In the genomic region with DNA sequence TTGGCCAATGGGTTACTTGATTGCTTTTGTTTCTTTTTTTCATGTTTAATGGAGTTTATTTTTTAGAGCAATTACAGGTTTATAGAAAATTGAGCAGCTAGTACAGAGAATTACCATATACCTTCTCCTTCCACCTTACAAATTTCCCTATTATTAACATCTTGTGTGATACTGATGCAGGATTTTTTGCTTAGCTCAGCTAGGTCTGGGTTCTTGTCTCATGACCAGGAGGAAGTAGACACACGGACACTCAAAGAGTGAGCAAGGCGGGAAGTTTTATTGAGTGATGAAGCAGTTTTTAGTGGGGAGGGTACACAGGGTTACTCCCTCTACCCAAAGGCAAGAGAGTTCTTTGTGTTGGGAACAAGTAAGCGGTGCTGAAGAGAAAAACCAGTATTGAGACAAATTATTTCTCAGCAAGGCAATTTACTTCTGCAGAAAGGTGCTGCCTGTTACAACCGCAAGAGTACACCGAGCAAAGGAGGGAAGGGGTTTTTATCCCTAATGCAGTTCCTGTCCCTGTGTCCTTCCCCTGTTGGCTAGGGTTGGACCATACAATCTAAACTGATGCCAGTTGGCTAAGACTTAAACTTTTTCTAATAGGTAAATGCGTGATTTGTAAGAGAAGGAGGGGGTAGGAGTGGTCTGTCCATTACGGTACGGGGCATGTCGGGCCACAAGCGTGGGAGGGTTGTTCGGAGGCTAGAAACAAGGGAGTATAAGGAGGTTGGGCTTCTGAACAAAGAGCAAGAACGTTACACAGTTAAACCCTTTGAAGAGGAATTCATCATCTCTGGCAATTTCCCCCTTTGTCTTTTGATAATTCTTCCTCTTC, we compare ENCODE assay signal across 2 cellular contexts.
TF ChIP-seq lines count a peak whose summit lies in the region.

No MANE protein-coding gene starts in this region.

TF ChIP-seq in HepG2, 621 proteins besides CTCF, POLR2A, EP300 and RAD21:
- TF ChIP-seq ZNF562 (CRISPR knock-in tag; IDR thresholded peaks at IDR 0.05; ENCODE audit: borderline replicate concordance) (peak; percentile 96), MAFF (IDR thresholded peaks at IDR 0.05; ENCODE audit: low read depth, low read length) (0 out of 2 replicates have a peak, but pooled peaks have one; percentile 9), FOXK2 (IDR thresholded peaks at IDR 0.05) (no peak), MAFK (conservative IDR thresholded peaks at IDR 0.05 in 1 of 2, IDR thresholded peaks at IDR 0.05 in 1 of 2; ENCODE audit: low read length in 2 of 2) (peak; percentile 10 to 68; a peak in 2 of 4 replicates)
- TF ChIP-seq, protein P1, sequence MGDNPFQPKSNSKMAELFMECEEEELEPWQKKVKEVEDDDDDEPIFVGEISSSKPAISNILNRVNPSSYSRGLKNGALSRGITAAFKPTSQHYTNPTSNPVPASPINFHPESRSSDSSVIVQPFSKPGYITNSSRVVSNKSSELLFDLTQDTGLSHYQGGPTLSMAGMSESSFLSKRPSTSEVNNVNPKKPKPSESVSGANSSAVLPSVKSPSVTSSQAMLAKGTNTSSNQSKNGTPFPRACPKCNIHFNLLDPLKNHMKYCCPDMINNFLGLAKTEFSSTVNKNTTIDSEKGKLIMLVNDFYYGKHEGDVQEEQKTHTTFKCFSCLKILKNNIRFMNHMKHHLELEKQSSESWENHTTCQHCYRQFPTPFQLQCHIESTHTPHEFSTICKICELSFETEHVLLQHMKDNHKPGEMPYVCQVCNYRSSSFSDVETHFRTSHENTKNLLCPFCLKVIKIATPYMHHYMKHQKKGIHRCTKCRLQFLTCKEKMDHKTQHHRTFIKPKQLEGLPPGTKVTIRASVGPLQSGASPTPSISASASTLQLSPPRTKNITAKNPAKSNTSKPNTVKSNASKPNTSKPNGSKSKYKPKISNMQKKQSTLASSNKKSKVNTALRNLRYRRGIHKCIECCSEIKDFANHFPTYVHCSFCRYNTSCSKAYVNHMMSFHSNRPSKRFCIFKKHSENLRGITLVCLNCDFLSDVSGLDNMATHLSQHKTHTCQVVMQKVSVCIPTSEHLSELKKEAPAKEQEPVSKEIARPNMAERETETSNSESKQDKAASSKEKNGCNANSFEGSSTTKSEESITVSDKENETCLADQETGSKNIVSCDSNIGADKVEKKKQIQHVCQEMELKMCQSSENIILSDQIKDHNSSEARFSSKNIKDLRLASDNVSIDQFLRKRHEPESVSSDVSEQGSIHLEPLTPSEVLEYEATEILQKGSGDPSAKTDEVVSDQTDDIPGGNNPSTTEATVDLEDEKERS (CRISPR knock-in tag; IDR thresholded peaks at IDR 0.05): peak; percentile 56; the same call in 1 of the 2 replicates

TF ChIP-seq in K562, 482 proteins besides CTCF, POLR2A, EP300 and RAD21 (continues in another document):
- no peak for TF ChIP-seq RB1 (IDR thresholded peaks at IDR 0.05; ENCODE audit: low read depth)
- TF ChIP-seq NONO (IDR thresholded peaks at IDR 0.05; ENCODE audit: low read depth in 2 of 2, low read length in 1 of 2): no peak
- TF ChIP-seq ZFP30 (CRISPR knock-in tag; IDR thresholded peaks at IDR 0.05; ENCODE audit: borderline replicate concordance): no peak
- TF ChIP-seq GTF2A2 (tag; IDR thresholded peaks at IDR 0.05): no peak
- no peak for TF ChIP-seq ZNF124 (CRISPR knock-in tag; IDR thresholded peaks at IDR 0.05)
- TF ChIP-seq MBD2 (IDR thresholded peaks at IDR 0.05; ENCODE audit: borderline replicate concordance, low read depth): no peak
- no peak for TF ChIP-seq ZNF407 (IDR thresholded peaks at IDR 0.05; ENCODE audit: low read depth)
- TF ChIP-seq ZBTB33 (CRISPR knock-in tag; IDR thresholded peaks at IDR 0.05): peak; percentile 75
- no peak for TF ChIP-seq ZNF239 (CRISPR knock-in tag; IDR thresholded peaks at IDR 0.05)
- no peak for TF ChIP-seq CHD1 (IDR thresholded peaks at IDR 0.05; ENCODE audit: low read length)
- TF ChIP-seq, protein P2, sequence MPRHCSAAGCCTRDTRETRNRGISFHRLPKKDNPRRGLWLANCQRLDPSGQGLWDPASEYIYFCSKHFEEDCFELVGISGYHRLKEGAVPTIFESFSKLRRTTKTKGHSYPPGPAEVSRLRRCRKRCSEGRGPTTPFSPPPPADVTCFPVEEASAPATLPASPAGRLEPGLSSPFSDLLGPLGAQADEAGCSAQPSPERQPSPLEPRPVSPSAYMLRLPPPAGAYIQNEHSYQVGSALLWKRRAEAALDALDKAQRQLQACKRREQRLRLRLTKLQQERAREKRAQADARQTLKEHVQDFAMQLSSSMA (CRISPR knock-in tag; IDR thresholded peaks at IDR 0.05): no peak
- TF ChIP-seq GABPA (tag; conservative IDR thresholded peaks at IDR 0.05; ENCODE audit: low read depth): no peak
- TF ChIP-seq CHD2 (IDR thresholded peaks at IDR 0.05; ENCODE audit: low read depth, low read length): no peak
- no peak for TF ChIP-seq TCF3 (CRISPR knock-in tag; IDR thresholded peaks at IDR 0.05)
- no peak for TF ChIP-seq CAMTA2 (CRISPR knock-in tag; conservative IDR thresholded peaks at IDR 0.05)
- no peak for TF ChIP-seq RBFOX2 (IDR thresholded peaks at IDR 0.05; ENCODE audit: low read depth, low read length)
- no peak for TF ChIP-seq FOXJ2 (tag; IDR thresholded peaks at IDR 0.05)
- no peak for TF ChIP-seq ZNF436 (CRISPR knock-in tag; IDR thresholded peaks at IDR 0.05)
- TF ChIP-seq POLR2G (IDR thresholded peaks at IDR 0.05; ENCODE audit: low read depth, low read length): no peak
- TF ChIP-seq DDX20 (tag; IDR thresholded peaks at IDR 0.05; ENCODE audit: low read depth): no peak
- TF ChIP-seq HMG20A (CRISPR knock-in tag; conservative IDR thresholded peaks at IDR 0.05): no peak
- TF ChIP-seq, protein P3, sequence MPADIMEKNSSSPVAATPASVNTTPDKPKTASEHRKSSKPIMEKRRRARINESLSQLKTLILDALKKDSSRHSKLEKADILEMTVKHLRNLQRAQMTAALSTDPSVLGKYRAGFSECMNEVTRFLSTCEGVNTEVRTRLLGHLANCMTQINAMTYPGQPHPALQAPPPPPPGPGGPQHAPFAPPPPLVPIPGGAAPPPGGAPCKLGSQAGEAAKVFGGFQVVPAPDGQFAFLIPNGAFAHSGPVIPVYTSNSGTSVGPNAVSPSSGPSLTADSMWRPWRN (IDR thresholded peaks at IDR 0.05; ENCODE audit: low read depth): no peak
- TF ChIP-seq, protein P4, sequence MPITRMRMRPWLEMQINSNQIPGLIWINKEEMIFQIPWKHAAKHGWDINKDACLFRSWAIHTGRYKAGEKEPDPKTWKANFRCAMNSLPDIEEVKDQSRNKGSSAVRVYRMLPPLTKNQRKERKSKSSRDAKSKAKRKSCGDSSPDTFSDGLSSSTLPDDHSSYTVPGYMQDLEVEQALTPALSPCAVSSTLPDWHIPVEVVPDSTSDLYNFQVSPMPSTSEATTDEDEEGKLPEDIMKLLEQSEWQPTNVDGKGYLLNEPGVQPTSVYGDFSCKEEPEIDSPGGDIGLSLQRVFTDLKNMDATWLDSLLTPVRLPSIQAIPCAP (CRISPR knock-in tag; IDR thresholded peaks at IDR 0.05; ENCODE audit: borderline replicate concordance): no peak
- no peak for TF ChIP-seq ZNF121 (CRISPR knock-in tag; conservative IDR thresholded peaks at IDR 0.05)
- no peak for TF ChIP-seq HOMEZ (CRISPR knock-in tag; IDR thresholded peaks at IDR 0.05)
- no peak for TF ChIP-seq PHB (CRISPR knock-in tag; IDR thresholded peaks at IDR 0.05)
- TF ChIP-seq MTA2 (IDR thresholded peaks at IDR 0.05; ENCODE audit: low read depth): no peak
- no peak for TF ChIP-seq CBX2 (IDR thresholded peaks at IDR 0.05; ENCODE audit: insufficient read depth, low read length, poor library complexity, severe bottlenecking)
- TF ChIP-seq ZNF764 (CRISPR knock-in tag; IDR thresholded peaks at IDR 0.05; ENCODE audit: low read depth): no peak
- TF ChIP-seq ZEB2 (IDR thresholded peaks at IDR 0.05): peak; percentile 64; the same call in 1 of the 2 replicates
- TF ChIP-seq PRMT5 (CRISPR knock-in tag; IDR thresholded peaks at IDR 0.05): no peak
- TF ChIP-seq E2F1 (CRISPR knock-in tag; IDR thresholded peaks at IDR 0.05): no peak
- TF ChIP-seq, protein P5, sequence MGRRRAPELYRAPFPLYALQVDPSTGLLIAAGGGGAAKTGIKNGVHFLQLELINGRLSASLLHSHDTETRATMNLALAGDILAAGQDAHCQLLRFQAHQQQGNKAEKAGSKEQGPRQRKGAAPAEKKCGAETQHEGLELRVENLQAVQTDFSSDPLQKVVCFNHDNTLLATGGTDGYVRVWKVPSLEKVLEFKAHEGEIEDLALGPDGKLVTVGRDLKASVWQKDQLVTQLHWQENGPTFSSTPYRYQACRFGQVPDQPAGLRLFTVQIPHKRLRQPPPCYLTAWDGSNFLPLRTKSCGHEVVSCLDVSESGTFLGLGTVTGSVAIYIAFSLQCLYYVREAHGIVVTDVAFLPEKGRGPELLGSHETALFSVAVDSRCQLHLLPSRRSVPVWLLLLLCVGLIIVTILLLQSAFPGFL (CRISPR knock-in tag; IDR thresholded peaks at IDR 0.05): no peak
- TF ChIP-seq SAFB2 (IDR thresholded peaks at IDR 0.05; ENCODE audit: borderline replicate concordance, low read depth, low read length, severe bottlenecking): no peak
